Comparison of ENCODE assay signal across 7 cellular contexts in the genomic region with DNA sequence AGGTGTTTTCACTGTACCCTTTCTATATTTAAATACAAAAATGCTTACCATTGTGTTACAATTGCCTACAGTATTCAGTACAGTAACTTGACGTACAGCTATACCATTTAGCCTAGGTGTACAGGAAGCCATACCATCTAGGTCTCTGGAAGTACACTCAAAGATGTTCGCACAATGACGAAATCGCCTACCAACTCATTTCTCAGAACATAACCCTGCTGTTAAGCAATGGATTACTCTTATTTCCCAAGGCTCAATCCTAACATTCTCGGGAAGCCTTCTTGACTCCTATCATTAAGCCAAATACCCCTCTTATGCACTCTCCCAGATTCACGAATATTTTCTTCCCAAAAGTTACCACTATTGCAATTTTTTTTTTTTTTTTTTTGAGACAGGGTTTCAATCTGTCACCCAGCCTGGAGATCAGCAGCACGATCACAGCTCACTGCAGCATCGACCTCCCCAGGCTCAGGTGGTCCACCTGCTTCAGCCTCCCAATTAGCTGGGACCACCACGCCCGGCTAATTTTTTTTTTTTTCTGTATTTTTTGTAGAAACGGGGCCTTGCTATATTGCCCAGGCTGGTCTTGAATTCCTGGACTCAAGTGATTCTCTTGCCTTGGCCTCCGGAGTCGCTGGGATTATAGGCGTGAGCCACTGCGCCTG. TPM values are rescaled to one million over a fixed set of nuclear protein-coding genes. Genes with fewer than 3 reads are reported as not detected.
A peak's percentile ranks its signal among the peaks of the same experiment; 100 is the strongest.
DNase-seq lines count a peak whose midpoint lies in the region; ATAC-seq and TF ChIP-seq lines count a peak whose summit lies in the region.

No MANE protein-coding gene starts in this region.

- H3F3A ChIP-seq in DOHH2 (ENCODE audit: control insufficient read depth, insufficient read depth) (peaks cover 5% of the 10 kb centered on the region), MM.1S (ENCODE audit: insufficient read depth, low read length) (0 out of 2 replicates have a peak, but pooled peaks cover 3% of the 10 kb centered on the region)

- H3K27me3 ChIP-seq in DOHH2 (ENCODE audit: control insufficient read depth, low read length) (no peaks in the 10 kb centered on the region), MM.1S (replicated peaks; ENCODE audit: insufficient read depth, low read length) (no peaks in the 10 kb centered on the region), trophoblast cell (ENCODE audit: insufficient read depth, low read length) (no peaks in the 10 kb centered on the region)

- H3K4me2 ChIP-seq in DOHH2 (ENCODE audit: low read length) (peak overlapping the region; percentile 51), MM.1S (ENCODE audit: low read depth, low read length) (peak overlapping the region; percentile 94; the same call in 1 of the 2 replicates), trophoblast cell (ENCODE audit: low read length) (no peak overlapping the region)

- DNase-seq in MM.1S (no peak), choroid plexus epithelial cell (ENCODE audit: low read depth) (no peak), trophoblast cell (peak; percentile 67 to 95), NCI-H1417 (lab: John Stamatoyannopoulos, UW) (no peak)

- H3K79me1 ChIP-seq in trophoblast cell (ENCODE audit: low read length), result peaks cover 5% of the 10 kb centered on the region

- peaks cover 15% of the 10 kb centered on the region for H3K4me1 ChIP-seq in DOHH2 (ENCODE audit: control insufficient read depth, low read length)
- peaks cover 7% of the 10 kb centered on the region for H3K4me1 ChIP-seq in MM.1S (ENCODE audit: low read length)
- peaks cover 3 to 7% of the 10 kb centered on the region in 2 experiments for H3K4me1 ChIP-seq in trophoblast cell (ENCODE audit: control insufficient read depth in 1 of 2, insufficient read depth in 2 of 2, low read length in 2 of 2)

- no peak overlapping the region for H3K9ac ChIP-seq in MM.1S (ENCODE audit: low read length)
- H3K9ac ChIP-seq in trophoblast cell (ENCODE audit: low read length), result no peak overlapping the region

- H3K79me2 ChIP-seq in DOHH2 (ENCODE audit: control insufficient read depth, low read length) (peaks cover 43% of the 10 kb centered on the region), MM.1S (ENCODE audit: low read length) (peaks cover 46% of the 10 kb centered on the region), trophoblast cell (ENCODE audit: control insufficient read depth, insufficient read depth, low read length, poor library complexity) (peaks cover 7% of the 10 kb centered on the region)

- no peaks in the 10 kb centered on the region for H3K9me3 ChIP-seq in DOHH2 (ENCODE audit: control insufficient read depth, insufficient read depth, low read length)
- no peaks in the 10 kb centered on the region for H3K9me3 ChIP-seq in MM.1S (replicated peaks; ENCODE audit: insufficient read depth, low read length)
- H3K9me3 ChIP-seq in trophoblast cell (ENCODE audit: insufficient read depth, low read depth, low read length), result peaks cover 3% of the 10 kb centered on the region

- H4K8ac ChIP-seq in trophoblast cell (ENCODE audit: low read depth, low read length), result no peak overlapping the region

- no peak overlapping the region for H3K23ac ChIP-seq in trophoblast cell (ENCODE audit: low read length)

- H3K9me2 ChIP-seq in DOHH2 (replicated peaks; ENCODE audit: control insufficient read depth, low read length) (no peaks in the 10 kb centered on the region), MM.1S (replicated peaks; ENCODE audit: insufficient read depth, low read length) (no peaks in the 10 kb centered on the region)

- no peak overlapping the region for H3K14ac ChIP-seq in trophoblast cell (ENCODE audit: low read length)

- H4K20me1 ChIP-seq in DOHH2 (ENCODE audit: control insufficient read depth, insufficient read depth, low read depth, low read length) (no peaks in the 10 kb centered on the region), MM.1S (ENCODE audit: insufficient read depth, low read length) (no peaks in the 10 kb centered on the region)

- no peak overlapping the region for H2AK5ac ChIP-seq in trophoblast cell (ENCODE audit: low read length)

- H4K12ac ChIP-seq in trophoblast cell (ENCODE audit: low read depth, low read length), result no peak overlapping the region

- H2BK12ac ChIP-seq in trophoblast cell (ENCODE audit: low read length), result no peak overlapping the region

- ATAC-seq in activated CD4-positive, CD25-positive, alpha-beta regulatory T cell treated with anti-CD3 and anti-CD28 coated beads, Interleukin-2, amount 50 U/mL, for 24 hours, result no peak
- ATAC-seq in GM21526 (IDR thresholded peaks at IDR 0.05; ENCODE audit: low FRiP score, unreplicated experiment), result no peak

- H3K18ac ChIP-seq in trophoblast cell (ENCODE audit: low read length), result no peak overlapping the region

- no peak overlapping the region for H3K27ac ChIP-seq in DOHH2 (ENCODE audit: low read depth, low read length)
- H3K27ac ChIP-seq in MM.1S (ENCODE audit: low read length), result no peak overlapping the region
- H3K27ac ChIP-seq in trophoblast cell (ENCODE audit: low read depth, low read length), result no peak overlapping the region

- H4K91ac ChIP-seq in trophoblast cell (ENCODE audit: low read depth, low read length), result no peak overlapping the region

- H2AFZ ChIP-seq in MM.1S (ENCODE audit: low read length), result no peak overlapping the region
- H2AFZ ChIP-seq in trophoblast cell (ENCODE audit: insufficient read depth, low read length, poor library complexity), result no peak overlapping the region

- TF ChIP-seq CTCF in DOHH2 (IDR thresholded peaks at IDR 0.05; ENCODE audit: low read depth, low read length, poor library complexity, severe bottlenecking) (no peak), MM.1S (IDR thresholded peaks at IDR 0.05; ENCODE audit: low read length) (no peak), choroid plexus epithelial cell (conservative IDR thresholded peaks at IDR 0.05; ENCODE audit: low read depth, low read length) (no peak)

- H3K36me3 ChIP-seq in DOHH2 (ENCODE audit: control insufficient read depth, low read length), result 0 out of 2 replicates have a peak, but pooled peaks cover 8% of the 10 kb centered on the region
- H3K36me3 ChIP-seq in MM.1S (replicated peaks; ENCODE audit: insufficient read depth, low read length), result no peaks in the 10 kb centered on the region
- no peaks in the 10 kb centered on the region for H3K36me3 ChIP-seq in trophoblast cell (ENCODE audit: control insufficient read depth in 1 of 2, insufficient read depth in 2 of 2, low read length in 2 of 2)

- no peak overlapping the region for H2BK5ac ChIP-seq in trophoblast cell (ENCODE audit: low read depth, low read length, poor library complexity)

- WGBS in trophoblast cell (ENCODE audit: extremely low coverage, insufficient coverage, insufficient read length), result no CpG with 5 or more reads among the region's 15 CpGs

- H2BK120ac ChIP-seq in trophoblast cell (ENCODE audit: insufficient read depth, low read length, poor library complexity), result no peak overlapping the region

- H3K4ac ChIP-seq in trophoblast cell (ENCODE audit: low read depth, low read length), result peak overlapping the region; percentile 6

- H3K4me3 ChIP-seq in DOHH2 (ENCODE audit: low read length) (peak overlapping the region; percentile 80), MM.1S (ENCODE audit: low read length) (no peak overlapping the region), choroid plexus epithelial cell (ENCODE audit: low read depth, low read length) (peak overlapping the region; percentile 100), trophoblast cell (ENCODE audit: low read depth, low read length) (no peak overlapping the region)

RNA-seq across cellular contexts. Expression of a gene that starts 1.5 kb away (rescaled TPM):
- polyA plus RNA-seq in trophoblast cell (2013), result 13.6 and 14.2 TPM in 2 replicates

RNA-seq across cellular contexts. Expression of a gene that starts 20.5 kb away (rescaled TPM):
- 48.0 and 49.6 TPM in 2 replicates for polyA plus RNA-seq in trophoblast cell (2013)

RNA-seq across cellular contexts. Expression of a gene that starts 36.6 kb away (rescaled TPM):
- 12.7 and 12.8 TPM in 2 replicates for polyA plus RNA-seq in trophoblast cell (2013)

Comparison
In these comparisons a context has a peak if more than half of its experiments do, and no peak if none do; other contexts are left out.
1. H3K4me3 ChIP-seq: peak in DOHH2 (single experiment) and choroid plexus epithelial cell (single experiment); none in MM.1S (single experiment) and trophoblast cell (single experiment).
2. DNase-seq: peak in trophoblast cell (2 of 2); none in MM.1S (single experiment), choroid plexus epithelial cell (single experiment) and NCI-H1417 (0 of 3).